In the genomic region with DNA sequence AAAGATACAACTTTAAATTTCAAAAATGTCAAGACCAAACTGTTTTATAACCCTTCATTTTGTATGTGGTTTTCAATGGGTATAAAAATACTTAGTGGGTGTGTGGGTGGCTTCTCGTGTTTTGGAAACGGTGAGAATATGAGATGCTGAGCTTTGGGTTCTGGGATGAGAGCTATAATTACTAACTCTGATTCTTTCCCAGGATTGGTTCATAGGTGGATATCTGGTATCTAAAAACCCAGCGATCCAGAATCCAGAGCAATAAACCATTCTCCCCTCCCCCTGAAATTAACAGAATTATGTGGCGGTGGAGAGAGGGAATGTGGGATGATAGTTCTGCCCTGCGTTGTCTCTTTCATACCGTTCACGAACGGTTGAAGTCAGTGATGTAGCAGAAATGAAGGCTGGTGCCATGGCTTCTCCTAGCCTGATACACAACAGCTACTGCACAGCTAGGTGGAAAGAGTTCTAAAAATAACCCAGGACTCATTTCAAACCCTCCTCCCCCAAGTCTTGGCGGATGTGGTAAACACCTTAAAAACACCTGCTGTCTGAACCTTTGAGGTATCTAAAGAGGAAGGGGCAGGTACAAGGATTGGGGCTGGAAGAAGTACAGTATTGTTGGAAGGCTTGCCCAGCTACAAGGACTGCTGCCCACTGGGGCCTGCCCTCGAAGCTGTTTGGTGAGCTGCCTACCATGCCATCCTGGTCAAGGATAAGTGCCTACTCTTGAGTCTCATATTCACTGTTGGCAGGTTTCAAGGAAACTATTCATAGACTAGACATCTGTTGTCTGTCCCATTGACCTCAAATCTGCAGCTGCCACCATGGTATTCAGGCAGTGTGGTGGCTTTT, we compare ENCODE assay signal across 8 cellular contexts. TPM values are rescaled to one million over a fixed set of nuclear protein-coding genes. Genes with fewer than 3 reads are reported as not detected.
A peak's percentile ranks its signal among the peaks of the same experiment; 100 is the strongest.
DNase-seq lines count a peak whose midpoint lies in the region; ATAC-seq and TF ChIP-seq lines count a peak whose summit lies in the region.

No MANE protein-coding gene starts in this region.

- no peaks in the 10 kb centered on the region for H3K36me3 Mint-ChIP-seq in T-helper 2 cell treated with Interferon-gamma antibody and Interleukin-4, amounts not matched to agents 5 μg/mL and 100 μg/mL, for 36 hours (ENCODE audit: low read depth)
- H3K36me3 Mint-ChIP-seq in mesothelial cell of epicardium (peaks cover 43% of the 10 kb centered on the region), H9 (ENCODE audit: insufficient read depth in 1 of 3, low read depth in 3 of 3) (peaks cover 16 to 29% (median 24%) of the 10 kb centered on the region in 3 experiments)

- H3K14ac ChIP-seq in H9 (ENCODE audit: insufficient read depth, low read length), result no peak overlapping the region

- no peak overlapping the region for H2BK5ac ChIP-seq in H9 (ENCODE audit: insufficient read length, low read length)

- H3K9ac ChIP-seq in H9 (ENCODE audit: extremely low read depth, insufficient read length, low read length), result no peak overlapping the region

- peaks cover 77% of the 10 kb centered on the region for H3K27me3 Mint-ChIP-seq in T-helper 2 cell treated with Interferon-gamma antibody and Interleukin-4, amounts not matched to agents 5 μg/mL and 100 μg/mL, for 36 hours (ENCODE audit: low read depth)
- no peaks in the 10 kb centered on the region for H3K27me3 Mint-ChIP-seq in mesothelial cell of epicardium (ENCODE audit: low read depth)
- no peaks in the 10 kb centered on the region for H3K27me3 Mint-ChIP-seq in H9 (ENCODE audit: low read depth)

- 31% methylated on average over 10 of the region's 10 CpGs for WGBS in thymus
- WGBS in H9 (ENCODE audit: extremely low coverage, insufficient read length, low lambda C conversion rate), result 100% methylated on average over 2 of the region's 10 CpGs

- peak overlapping the region; percentile 58 for H3K27ac Mint-ChIP-seq in T-helper 2 cell treated with Interferon-gamma antibody and Interleukin-4, amounts not matched to agents 5 μg/mL and 100 μg/mL, for 36 hours
- no peak overlapping the region for H3K27ac Mint-ChIP-seq in mesothelial cell of epicardium
- no peak overlapping the region; a peak in 1 of 7 replicates for H3K27ac Mint-ChIP-seq in H9

- H3K9me3 Mint-ChIP-seq in T-helper 2 cell treated with Interferon-gamma antibody and Interleukin-4, amounts not matched to agents 5 μg/mL and 100 μg/mL, for 36 hours, result peaks cover 8% of the 10 kb centered on the region
- H3K9me3 Mint-ChIP-seq in mesothelial cell of epicardium (peaks cover 12% of the 10 kb centered on the region), H9 (peaks cover 4 to 9% of the 10 kb centered on the region in 2 experiments; a peak in 2 of 5 replicates)

- H3K4me2 ChIP-seq in H9 (ENCODE audit: insufficient read depth, insufficient read length, low read length), result no peak overlapping the region

- peak overlapping the region; percentile 52 for H3K4me3 Mint-ChIP-seq in T-helper 2 cell treated with Interferon-gamma antibody and Interleukin-4, amounts not matched to agents 5 μg/mL and 100 μg/mL, for 36 hours
- no peak overlapping the region for H3K4me3 Mint-ChIP-seq in mesothelial cell of epicardium
- no peak overlapping the region for H3K4me3 Mint-ChIP-seq in H9

- no peaks in the 10 kb centered on the region for H3K27me3 ChIP-seq in thymus (ENCODE audit: control insufficient read depth, insufficient read depth)
- no peaks in the 10 kb centered on the region for H3K27me3 ChIP-seq in H9 (ENCODE audit: insufficient read depth, low read length)

- no peak overlapping the region for H3K23ac ChIP-seq in H9 (ENCODE audit: insufficient read length, low read depth, low read length)

- no peak overlapping the region for H2BK120ac ChIP-seq in H9 (ENCODE audit: low read depth, low read length, poor library complexity, severe bottlenecking)

- no peak overlapping the region for H2AK5ac ChIP-seq in H9 (ENCODE audit: insufficient read length, low read length)

- H3K27ac ChIP-seq in thymus (ENCODE audit: low read depth), result peak overlapping the region; percentile 84
- H3K27ac ChIP-seq in H9 (ENCODE audit: insufficient read length, low read depth, low read length), result no peak overlapping the region

- peak; percentile 82 for ATAC-seq in HG03280 (IDR thresholded peaks at IDR 0.05; ENCODE audit: unreplicated experiment)

- no peak overlapping the region for H3K4ac ChIP-seq in H9 (ENCODE audit: low read depth, low read length)

- no peak overlapping the region for H3T11ph ChIP-seq in H9 (ENCODE audit: low read length)

- H4K5ac ChIP-seq in H9 (ENCODE audit: insufficient read length, low read depth, low read length), result no peak overlapping the region

- H4K8ac ChIP-seq in H9 (replicated peaks; ENCODE audit: insufficient read length, low read depth, low read length), result no peak overlapping the region

- H4K20me1 ChIP-seq in H9 (ENCODE audit: control insufficient read depth, insufficient read depth, insufficient read length), result no peaks in the 10 kb centered on the region

- no peak overlapping the region for H4K91ac ChIP-seq in H9 (ENCODE audit: insufficient read length, low read depth, low read length)

- no peak overlapping the region for H2BK15ac ChIP-seq in H9 (ENCODE audit: low read depth, low read length)

- H3K4me3 ChIP-seq in thymus (ENCODE audit: low read length), result peak overlapping the region; percentile 17

- H3K56ac ChIP-seq in H9 (ENCODE audit: insufficient read length, low read depth, low read length), result no peak overlapping the region

- peaks cover 3% of the 10 kb centered on the region for H3K79me1 ChIP-seq in H9 (ENCODE audit: insufficient read depth, low read depth, low read length, poor library complexity, severe bottlenecking)

- no peak overlapping the region for H3K18ac ChIP-seq in H9 (ENCODE audit: insufficient read length, low read depth, low read length)

- no peak overlapping the region for H2BK20ac ChIP-seq in H9 (ENCODE audit: low read depth, low read length, poor library complexity, severe bottlenecking)

- no peak for TF ChIP-seq CTCF in mesothelial cell of epicardium (IDR thresholded peaks at IDR 0.05; ENCODE audit: unreplicated experiment)
- TF ChIP-seq CTCF in H9 (conservative IDR thresholded peaks at IDR 0.05), result no peak

- H3K23me2 ChIP-seq in H9 (ENCODE audit: insufficient read length, low read depth, low read length, poor library complexity, severe bottlenecking), result no peaks in the 10 kb centered on the region

- H3K4me1 Mint-ChIP-seq in T-helper 2 cell treated with Interferon-gamma antibody and Interleukin-4, amounts not matched to agents 5 μg/mL and 100 μg/mL, for 36 hours (ENCODE audit: low read depth), result peaks cover 36% of the 10 kb centered on the region
- no peaks in the 10 kb centered on the region for H3K4me1 Mint-ChIP-seq in mesothelial cell of epicardium
- peaks cover 33 to 37% of the 10 kb centered on the region in 2 experiments for H3K4me1 Mint-ChIP-seq in H9

- H3K9me3 ChIP-seq in thymus (ENCODE audit: control insufficient read depth), result no peaks in the 10 kb centered on the region
- H3K9me3 ChIP-seq in H9 (ENCODE audit: control insufficient read depth, low read depth, low read length), result no peaks in the 10 kb centered on the region

- peaks cover 29% of the 10 kb centered on the region for H3K4me1 ChIP-seq in thymus (ENCODE audit: control insufficient read depth, insufficient read depth, low read length)
- H3K4me1 ChIP-seq in H9 (ENCODE audit: insufficient read depth, low read length), result peaks cover 6% of the 10 kb centered on the region

- peaks cover 2% of the 10 kb centered on the region; the same call in 1 of the 2 replicates for H3K79me2 ChIP-seq in H9 (ENCODE audit: insufficient read depth, low read length)

- no peaks in the 10 kb centered on the region for H3K36me3 ChIP-seq in thymus (ENCODE audit: control insufficient read depth, insufficient read depth)

- no peak overlapping the region for H2AFZ ChIP-seq in H9 (ENCODE audit: low read length)

- peak in 2 of 3 experiments; percentile 9 to 99 for DNase-seq in NCI-H1417 (lab: John Stamatoyannopoulos, UW)
- DNase-seq in NCI-H1417 treated with DMSO at 0.1 percent for 48 hours (lab: John Stamatoyannopoulos, UW), result no peak
- DNase-seq in T-helper 2 cell treated with Interferon-gamma antibody and Interleukin-4, amounts not matched to agents 5 μg/mL and 100 μg/mL, for 36 hours (ENCODE audit: low spot score), result peak; percentile 8
- DNase-seq in effector CD8-positive, alpha-beta T cell (lab: John Stamatoyannopoulos, UW), result peak; percentile 21
- no peak for DNase-seq in mesothelial cell of epicardium (ENCODE audit: low spot score in 2 of 2, unreplicated experiment in 2 of 2)
- no peak for DNase-seq in H9

- H2BK12ac ChIP-seq in H9 (ENCODE audit: insufficient read length, low read depth, low read length), result no peak overlapping the region

RNA-seq across cellular contexts. Expression of a gene that starts 44.5 kb away (rescaled TPM):
- polyA plus RNA-seq in thymus, result 21.6 TPM
- total RNA-seq in mesothelial cell of epicardium, result 83.6 to 88.5 TPM (median 84.1 TPM) in 3 replicates
- 72.6 and 77.3 TPM in 2 replicates for total RNA-seq in H9 (2021)

Comparison
In these comparisons a context has a peak if more than half of its experiments do, and no peak if none do; other contexts are left out.
1. DNase-seq: peak in NCI-H1417 (2 of 3), T-helper 2 cell treated with Interferon-gamma antibody and Interleukin-4, amounts not matched to agents 5 μg/mL and 100 μg/mL, for 36 hours (single experiment) and effector CD8-positive, alpha-beta T cell (single experiment); none in NCI-H1417 treated with DMSO at 0.1 percent for 48 hours (single experiment), mesothelial cell of epicardium (0 of 2) and H9 (single experiment).